Comparison of ENCODE assay signal across 7 cellular contexts in the genomic region with DNA sequence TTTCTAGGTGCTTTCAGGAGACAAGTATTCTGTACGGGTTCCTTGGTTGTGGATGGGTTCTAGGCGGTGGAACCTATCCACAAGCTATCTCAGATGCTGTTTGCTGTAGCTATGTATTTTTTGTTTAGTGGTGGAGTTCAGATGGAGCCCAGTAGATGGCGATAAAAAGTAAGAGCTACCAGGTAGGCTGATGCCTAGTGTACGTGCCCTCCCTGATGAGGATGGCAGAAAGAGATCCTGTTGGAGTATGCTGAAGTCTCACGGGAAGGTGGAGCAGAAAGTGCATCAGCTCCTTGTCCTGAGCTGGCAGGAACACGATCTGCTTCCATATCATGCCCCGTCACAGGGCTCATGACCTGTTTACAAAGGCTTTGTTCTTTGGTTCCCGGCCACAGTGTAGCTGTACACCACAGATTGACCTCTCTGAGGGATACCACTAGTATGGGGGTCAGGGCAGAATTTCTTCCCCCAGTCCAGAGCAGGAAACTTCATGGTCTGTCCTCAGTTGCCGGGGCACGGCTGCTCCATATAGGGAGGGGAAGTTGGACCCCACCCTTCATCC. TPM values are rescaled to one million over a fixed set of nuclear protein-coding genes. Genes with fewer than 3 reads are reported as not detected.
DNase-seq lines count a peak whose midpoint lies in the region; ATAC-seq and TF ChIP-seq lines count a peak whose summit lies in the region.

No MANE protein-coding gene starts in this region.

- DNase-seq in ELF-1 (ENCODE audit: low read depth, low spot score): peak; percentile 64
- peak; percentile 88 for DNase-seq in NCI-H2171 treated with DMSO at 0.1 percent for 48 hours (lab: John Stamatoyannopoulos, UW)
- peak; percentile 44 for DNase-seq in activated CD8-positive, alpha-beta T cell treated with anti-CD3 and anti-CD28 coated beads for 36 hours
- no peak for DNase-seq in left ventricle myocardium superior
- DNase-seq in retina: peak; percentile 61

- no peaks in the 10 kb centered on the region for H3K4me1 Mint-ChIP-seq in activated CD8-positive, alpha-beta T cell treated with anti-CD3 and anti-CD28 coated beads for 36 hours (ENCODE audit: low read depth)

- peak; percentile 78 for TF ChIP-seq CTCF in activated CD8-positive, alpha-beta T cell treated with anti-CD3 and anti-CD28 coated beads for 36 hours (IDR thresholded peaks at IDR 0.05)

- ATAC-seq in GM19395 (IDR thresholded peaks at IDR 0.05; ENCODE audit: unreplicated experiment) (peak; percentile 97), HG03280 (IDR thresholded peaks at IDR 0.05; ENCODE audit: unreplicated experiment) (peak; percentile 93), left ventricle myocardium superior (peak; percentile 48)
- ATAC-seq in activated CD8-positive, alpha-beta T cell treated with anti-CD3 and anti-CD28 coated beads for 36 hours: peak; percentile 97

- POLR2A ChIA-PET in activated CD8-positive, alpha-beta T cell treated with anti-CD3 and anti-CD28 coated beads for 36 hours (lab: Charles Lee): no interaction called here

- H3K9me3 Mint-ChIP-seq in activated CD8-positive, alpha-beta T cell treated with anti-CD3 and anti-CD28 coated beads for 36 hours: no peaks in the 10 kb centered on the region

- no peak overlapping the region for H3K4me3 Mint-ChIP-seq in activated CD8-positive, alpha-beta T cell treated with anti-CD3 and anti-CD28 coated beads for 36 hours

- no peaks in the 10 kb centered on the region for H3K36me3 Mint-ChIP-seq in activated CD8-positive, alpha-beta T cell treated with anti-CD3 and anti-CD28 coated beads for 36 hours (ENCODE audit: low read depth)

- H3K27me3 Mint-ChIP-seq in activated CD8-positive, alpha-beta T cell treated with anti-CD3 and anti-CD28 coated beads for 36 hours: peaks cover 7% of the 10 kb centered on the region

- intact Hi-C loops in activated CD8-positive, alpha-beta T cell treated with anti-CD3 and anti-CD28 coated beads for 36 hours (cut with micrococcal nuclease): loop anchor here (10.0 kb wide), 1 partner anchor 616 kb away; no protein-coding TSS in a partner anchor
- intact Hi-C loops in left ventricle myocardium superior (cut with micrococcal nuclease): no loop called here

- CTCF ChIA-PET in activated CD8-positive, alpha-beta T cell treated with anti-CD3 and anti-CD28 coated beads for 36 hours (lab: Charles Lee): interaction anchor here (0.5 to 2.3 kb wide), 57 partner anchors 9 to 989 kb away, joined by 3 to 31 read pairs (median 4); partner anchors contain the start of genes LMBRD2 and NADK2

- no peak overlapping the region for H3K27ac Mint-ChIP-seq in activated CD8-positive, alpha-beta T cell treated with anti-CD3 and anti-CD28 coated beads for 36 hours

RNA-seq across cellular contexts. Expression of gene UGT3A2, which starts 12.6 kb away (rescaled TPM):
- total RNA-seq in activated CD8-positive, alpha-beta T cell treated with anti-CD3 and anti-CD28 coated beads for 36 hours: not detected
- not detected for total RNA-seq in left ventricle myocardium superior
